ENCODE assay signal across 1 cellular context in the genomic region with DNA sequence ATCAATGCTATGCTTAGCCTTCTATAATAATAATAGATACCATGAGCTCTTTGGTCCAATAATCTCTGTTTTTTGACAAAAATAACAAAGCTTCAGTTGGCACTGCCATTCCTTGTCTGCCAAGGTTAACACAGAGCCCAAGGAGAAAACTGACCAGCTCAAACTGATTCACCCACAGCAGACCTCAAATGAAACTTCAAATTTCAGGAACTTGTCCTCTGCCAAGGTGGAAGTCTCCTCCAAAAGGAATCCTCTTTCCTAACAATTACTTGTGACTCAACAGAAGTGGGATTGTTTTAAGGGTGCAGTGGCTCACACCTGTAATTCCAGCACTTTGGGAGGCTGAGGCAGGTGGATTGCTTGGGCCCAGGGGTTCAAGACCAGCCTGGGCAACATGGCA.
TF ChIP-seq lines count a peak whose summit lies in the region.

No MANE protein-coding gene starts in this region.

TF ChIP-seq in A549, 52 proteins besides CTCF, POLR2A, EP300 and RAD21:
- TF ChIP-seq GATA3 (IDR thresholded peaks at IDR 0.05; ENCODE audit: borderline replicate concordance) (no peak), CBX8 (IDR thresholded peaks at IDR 0.05) (no peak), HOXB5 (CRISPR knock-in tag; IDR thresholded peaks at IDR 0.05) (no peak), NR3C1 (IDR thresholded peaks at IDR 0.05) (no peak), CHD2 (IDR thresholded peaks at IDR 0.05; ENCODE audit: low read length, partially characterized antibody) (no peak), EHMT2 (IDR thresholded peaks at IDR 0.05; ENCODE audit: low read depth) (no peak), POLR2AphosphoS2 (conservative IDR thresholded peaks at IDR 0.05; ENCODE audit: low read length) (no peak), SMC3 (IDR thresholded peaks at IDR 0.05) (no peak), KDM5A (IDR thresholded peaks at IDR 0.05) (no peak)
- TF ChIP-seq, protein P1, sequence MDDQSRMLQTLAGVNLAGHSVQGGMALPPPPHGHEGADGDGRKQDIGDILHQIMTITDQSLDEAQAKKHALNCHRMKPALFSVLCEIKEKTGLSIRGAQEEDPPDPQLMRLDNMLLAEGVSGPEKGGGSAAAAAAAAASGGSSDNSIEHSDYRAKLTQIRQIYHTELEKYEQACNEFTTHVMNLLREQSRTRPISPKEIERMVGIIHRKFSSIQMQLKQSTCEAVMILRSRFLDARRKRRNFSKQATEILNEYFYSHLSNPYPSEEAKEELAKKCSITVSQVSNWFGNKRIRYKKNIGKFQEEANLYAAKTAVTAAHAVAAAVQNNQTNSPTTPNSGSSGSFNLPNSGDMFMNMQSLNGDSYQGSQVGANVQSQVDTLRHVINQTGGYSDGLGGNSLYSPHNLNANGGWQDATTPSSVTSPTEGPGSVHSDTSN (IDR thresholded peaks at IDR 0.05), result no peak
- TF ChIP-seq, protein P2, sequence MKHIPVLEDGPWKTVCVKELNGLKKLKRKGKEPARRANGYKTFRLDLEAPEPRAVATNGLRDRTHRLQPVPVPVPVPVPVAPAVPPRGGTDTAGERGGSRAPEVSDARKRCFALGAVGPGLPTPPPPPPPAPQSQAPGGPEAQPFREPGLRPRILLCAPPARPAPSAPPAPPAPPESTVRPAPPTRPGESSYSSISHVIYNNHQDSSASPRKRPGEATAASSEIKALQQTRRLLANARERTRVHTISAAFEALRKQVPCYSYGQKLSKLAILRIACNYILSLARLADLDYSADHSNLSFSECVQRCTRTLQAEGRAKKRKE (CRISPR knock-in tag; IDR thresholded peaks at IDR 0.05; ENCODE audit: low read depth), result no peak
